ENCODE assay signal across 8 cellular contexts in genomic region chr6:26569433-26569764, GRCh38. TPM values are rescaled to one million over a fixed set of nuclear protein-coding genes. Genes with fewer than 3 reads are reported as not detected.
A peak's percentile ranks its signal among the peaks of the same experiment; 100 is the strongest.
DNase-seq lines count a peak whose midpoint lies in the region; ATAC-seq and TF ChIP-seq lines count a peak whose summit lies in the region.

No MANE protein-coding gene starts in this region.

- H3K36me3 Mint-ChIP-seq in activated T-cell treated with anti-CD3 and anti-CD28 coated beads, Interleukin-2, amount 50 U/mL, for 72 hours (ENCODE audit: insufficient read depth in 2 of 2): peaks cover 3 to 4% of the 10 kb centered on the region in 2 donors
- peaks cover 3% of the 10 kb centered on the region for H3K36me3 Mint-ChIP-seq in T-cell

- 8% methylated on average over 2 of the region's 2 CpGs for WGBS in suprapubic skin

- H3K4me3 Mint-ChIP-seq in activated T-cell treated with anti-CD3 and anti-CD28 coated beads, Interleukin-2, amount 50 U/mL, for 72 hours: peak overlapping the region; percentile 96 to 100
- peak overlapping the region; percentile 92 to 94 (median 93) for H3K4me3 Mint-ChIP-seq in T-cell

- H3K27ac Mint-ChIP-seq in activated T-cell treated with anti-CD3 and anti-CD28 coated beads, Interleukin-2, amount 50 U/mL, for 72 hours: peak overlapping the region; percentile 100
- H3K27ac Mint-ChIP-seq in T-cell: peak overlapping the region; percentile 97 to 98

- H3K4me1 ChIP-seq in suprapubic skin: peaks cover 16% of the 10 kb centered on the region

- no peaks in the 10 kb centered on the region for H3K27me3 ChIP-seq in suprapubic skin

- no peak for TF ChIP-seq CTCF in fibroblast of pulmonary artery (IDR thresholded peaks at IDR 0.05; ENCODE audit: low read length, missing control alignments)
- TF ChIP-seq CTCF in suprapubic skin (IDR thresholded peaks at IDR 0.05): no peak

- CTCF ChIA-PET in T-cell (lab: Charles Lee): interaction anchor here in 1 of 2 donors (0.6 to 4.9 kb wide), 12 partner anchors 8 to 562 kb away, joined by 3 to 31 read pairs (median 6); partner anchors contain the start of gene ABT1

- ATAC-seq in activated T-cell treated with anti-CD3 and anti-CD28 coated beads, Interleukin-2, amount 50 U/mL, for 72 hours (replicated peaks in 1 of 2): peak in 1 of 2 donors; percentile 2
- no peak for ATAC-seq in T-cell (replicated peaks in 1 of 4)

- H3K9me3 ChIP-seq in suprapubic skin: no peaks in the 10 kb centered on the region

- H3K9me3 Mint-ChIP-seq in activated T-cell treated with anti-CD3 and anti-CD28 coated beads, Interleukin-2, amount 50 U/mL, for 72 hours: peaks cover 0 to 2% of the 10 kb centered on the region in 2 donors
- no peaks in the 10 kb centered on the region for H3K9me3 Mint-ChIP-seq in T-cell

- no peak overlapping the region for H3K27ac ChIP-seq in suprapubic skin

- DNase-seq in activated T-cell treated with anti-CD3 and anti-CD28 coated beads, Interleukin-2, amount 50 U/mL, for 72 hours: no peak
- DNase-seq in activated T-cell treated with anti-CD3 and anti-CD28 coated beads, Interleukin-2, amount 50 U/mL, for 48 hours: no peak
- DNase-seq in T-cell (no peak), fibroblast of pulmonary artery (ENCODE audit: low read depth) (no peak), suprapubic skin (ENCODE audit: low spot score in 2 of 2) (no peak), COLO668 (lab: John Stamatoyannopoulos, UW; ENCODE audit: unreplicated experiment) (no peak), NCI-H2081 (lab: John Stamatoyannopoulos, UW) (no peak), HuH-7.5 (ENCODE audit: low spot score) (no peak)

- H3K36me3 ChIP-seq in suprapubic skin: no peaks in the 10 kb centered on the region

- POLR2A ChIA-PET in T-cell (lab: Charles Lee): interaction anchor here (0.6 to 1.0 kb wide), 2 partner anchors 410 to 664 kb away, joined by 3 read pairs; no protein-coding TSS in a partner anchor

- H3K4me3 ChIP-seq in fibroblast of pulmonary artery (replicated peaks; ENCODE audit: low read depth, low read length): peak overlapping the region; percentile 72
- peak overlapping the region; percentile 55 for H3K4me3 ChIP-seq in suprapubic skin

- TF ChIP-seq EP300 in suprapubic skin (IDR thresholded peaks at IDR 0.05): no peak

- H3K27me3 Mint-ChIP-seq in activated T-cell treated with anti-CD3 and anti-CD28 coated beads, Interleukin-2, amount 50 U/mL, for 72 hours (ENCODE audit: low read depth): no peaks in the 10 kb centered on the region
- peaks cover 4% of the 10 kb centered on the region in 2 donors for H3K27me3 Mint-ChIP-seq in T-cell

- peaks cover 46% of the 10 kb centered on the region for H3K4me1 Mint-ChIP-seq in activated T-cell treated with anti-CD3 and anti-CD28 coated beads, Interleukin-2, amount 50 U/mL, for 72 hours (ENCODE audit: low read depth)
- H3K4me1 Mint-ChIP-seq in T-cell: peaks cover 26 to 33% (median 28%) of the 10 kb centered on the region in 3 donors

- no peak for TF ChIP-seq POLR2A in suprapubic skin (IDR thresholded peaks at IDR 0.05)

RNA-seq across cellular contexts. Expression of gene ABT1, which starts 27.4 kb away (rescaled TPM):
- 10 to 100 TPM; 20.9 to 21.8 TPM for total RNA-seq in activated T-cell treated with anti-CD3 and anti-CD28 coated beads, Interleukin-2, amount 50 U/mL, for 72 hours
- total RNA-seq in T-cell (10 to 100 TPM; 27.6 to 36.4 (median 35.6) TPM), suprapubic skin (10 to 100 TPM; 17.4 to 30.0 (median 21.1) TPM)

RNA-seq across cellular contexts. Expression of gene HMGN4, which starts 31.2 kb away (rescaled TPM):
- 10 to 100 TPM; 84.7 to 90.9 TPM for total RNA-seq in activated T-cell treated with anti-CD3 and anti-CD28 coated beads, Interleukin-2, amount 50 U/mL, for 72 hours
- 10 to 100 TPM; 49.2 to 92.5 (median 62.7) TPM for total RNA-seq in T-cell
- total RNA-seq in suprapubic skin: 10 to 100 TPM; 25.2 to 48.5 (median 34.5) TPM
